Comparison of ENCODE assay signal across 7 cellular contexts in the genomic region with DNA sequence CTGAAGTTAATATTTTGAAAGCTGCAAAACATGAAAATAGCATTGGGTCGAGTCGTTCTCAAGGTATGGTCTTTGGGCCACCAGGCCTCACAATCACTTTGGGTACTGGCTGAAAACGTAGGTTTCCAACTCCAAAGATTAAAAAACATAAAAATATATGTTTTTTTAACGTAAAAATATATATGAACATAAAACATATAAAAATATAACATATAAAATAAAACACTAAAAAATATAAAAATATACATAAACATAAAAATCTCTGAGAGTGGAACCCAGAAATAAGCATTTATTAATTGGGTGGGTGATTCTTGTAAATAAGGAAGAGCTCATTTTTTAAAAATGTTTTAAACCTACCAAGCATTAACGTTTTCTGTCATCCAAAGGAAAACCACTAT. TPM values are rescaled to one million over a fixed set of nuclear protein-coding genes. Genes with fewer than 3 reads are reported as not detected.
DNase-seq lines count a peak whose midpoint lies in the region; ATAC-seq and TF ChIP-seq lines count a peak whose summit lies in the region.

No MANE protein-coding gene starts in this region.

- no peaks in the 10 kb centered on the region for H3K9me3 ChIP-seq in iPS-15b (ENCODE audit: control insufficient read depth, insufficient read depth, low read length)

- H3K27me3 Mint-ChIP-seq in HFFc6 (ENCODE audit: insufficient read depth) = no peaks in the 10 kb centered on the region; the same call in 1 of the 2 replicates
- no peaks in the 10 kb centered on the region for H3K27me3 Mint-ChIP-seq in activated T-helper 1 cell treated with anti-CD3 and anti-CD28 coated beads, Interleukin-12 subunit alpha, Interleukin-12 subunit beta, Interleukin-2, Interleukin-4 antibody, amounts not matched to agents 30 ng/mL and 10 ng/mL and 1 ng/mL, durations not matched to agents 14 hours and 24 hours and 36 hours (ENCODE audit: insufficient read depth)
- H3K27me3 Mint-ChIP-seq in stimulated activated naive B cell treated with anti-CD40 and anti-IgM and Interleukin-4, amounts not matched to agents 10 μg/mL and 1 μg/mL and 100 μg/mL, for 72 hours = no peaks in the 10 kb centered on the region

- H3K4me3 ChIP-seq in iPS-15b (ENCODE audit: low read depth, low read length) = peak overlapping the region; percentile 44

- no peak for ATAC-seq in stimulated activated naive B cell treated with anti-CD40 and anti-IgM and Interleukin-4, amounts not matched to agents 10 μg/mL and 1 μg/mL and 100 μg/mL, for 72 hours (replicated peaks)
- no peak for ATAC-seq in GM21619 (IDR thresholded peaks at IDR 0.05; ENCODE audit: unreplicated experiment)

- peaks cover 23% of the 10 kb centered on the region for H3K4me1 Mint-ChIP-seq in HFFc6 (ENCODE audit: low read depth)
- H3K4me1 Mint-ChIP-seq in activated T-helper 1 cell treated with anti-CD3 and anti-CD28 coated beads, Interleukin-12 subunit alpha, Interleukin-12 subunit beta, Interleukin-2, Interleukin-4 antibody, amounts not matched to agents 30 ng/mL and 10 ng/mL and 1 ng/mL, durations not matched to agents 14 hours and 24 hours and 36 hours (ENCODE audit: low read depth) = peaks cover 28% of the 10 kb centered on the region
- peaks cover 15 to 29% of the 10 kb centered on the region in 2 donors for H3K4me1 Mint-ChIP-seq in stimulated activated naive B cell treated with anti-CD40 and anti-IgM and Interleukin-4, amounts not matched to agents 10 μg/mL and 1 μg/mL and 100 μg/mL, for 72 hours

- H3K4me1 ChIP-seq in iPS-15b (ENCODE audit: control insufficient read depth, insufficient read depth, low read length) = peaks cover 2% of the 10 kb centered on the region

- H3K4me3 Mint-ChIP-seq in HFFc6 = peak overlapping the region; percentile 91
- H3K4me3 Mint-ChIP-seq in activated T-helper 1 cell treated with anti-CD3 and anti-CD28 coated beads, Interleukin-12 subunit alpha, Interleukin-12 subunit beta, Interleukin-2, Interleukin-4 antibody, amounts not matched to agents 30 ng/mL and 10 ng/mL and 1 ng/mL, durations not matched to agents 14 hours and 24 hours and 36 hours = peak overlapping the region; percentile 88
- H3K4me3 Mint-ChIP-seq in stimulated activated naive B cell treated with anti-CD40 and anti-IgM and Interleukin-4, amounts not matched to agents 10 μg/mL and 1 μg/mL and 100 μg/mL, for 72 hours = peak overlapping the region; percentile 92 to 94

- H3K36me3 ChIP-seq in iPS-15b (ENCODE audit: control insufficient read depth, insufficient read depth, low read length) = peaks cover 6% of the 10 kb centered on the region

- no peak for TF ChIP-seq CTCF in HFFc6 (IDR thresholded peaks at IDR 0.05)

- H3K36me3 Mint-ChIP-seq in HFFc6 (ENCODE audit: low read depth) = peaks cover 14% of the 10 kb centered on the region
- H3K36me3 Mint-ChIP-seq in activated T-helper 1 cell treated with anti-CD3 and anti-CD28 coated beads, Interleukin-12 subunit alpha, Interleukin-12 subunit beta, Interleukin-2, Interleukin-4 antibody, amounts not matched to agents 30 ng/mL and 10 ng/mL and 1 ng/mL, durations not matched to agents 14 hours and 24 hours and 36 hours (ENCODE audit: low read depth) = peaks cover 23% of the 10 kb centered on the region
- H3K36me3 Mint-ChIP-seq in stimulated activated naive B cell treated with anti-CD40 and anti-IgM and Interleukin-4, amounts not matched to agents 10 μg/mL and 1 μg/mL and 100 μg/mL, for 72 hours = peaks cover 17 to 19% of the 10 kb centered on the region in 2 donors

- H3K27ac Mint-ChIP-seq in HFFc6 = peak overlapping the region; percentile 82
- H3K27ac Mint-ChIP-seq in activated T-helper 1 cell treated with anti-CD3 and anti-CD28 coated beads, Interleukin-12 subunit alpha, Interleukin-12 subunit beta, Interleukin-2, Interleukin-4 antibody, amounts not matched to agents 30 ng/mL and 10 ng/mL and 1 ng/mL, durations not matched to agents 14 hours and 24 hours and 36 hours = peak overlapping the region; percentile 94
- peak overlapping the region; percentile 88 for H3K27ac Mint-ChIP-seq in stimulated activated naive B cell treated with anti-CD40 and anti-IgM and Interleukin-4, amounts not matched to agents 10 μg/mL and 1 μg/mL and 100 μg/mL, for 72 hours

- no peak for DNase-seq in HFFc6
- no peak for DNase-seq in activated T-helper 1 cell treated with anti-CD3 and anti-CD28 coated beads, Interleukin-12 subunit alpha, Interleukin-12 subunit beta, Interleukin-2, Interleukin-4 antibody, amounts not matched to agents 30 ng/mL and 10 ng/mL and 1 ng/mL, durations not matched to agents 14 hours and 24 hours and 36 hours (ENCODE audit: low spot score)
- DNase-seq in stimulated activated naive B cell treated with anti-CD40 and anti-IgM and Interleukin-4, amounts not matched to agents 10 μg/mL and 1 μg/mL and 100 μg/mL, for 72 hours = no peak
- no peak for DNase-seq in EL
- no peak for DNase-seq in iPS-NIHi7 (ENCODE audit: extremely low spot score)

- intact Hi-C loops in activated T-helper 1 cell treated with anti-CD3 and anti-CD28 coated beads, Interleukin-12 subunit alpha, Interleukin-12 subunit beta, Interleukin-2, Interleukin-4 antibody, amounts not matched to agents 30 ng/mL and 10 ng/mL and 1 ng/mL, durations not matched to agents 14 hours and 24 hours and 36 hours (cut with micrococcal nuclease) = loop anchor here (1.0 to 10.0 kb wide), 7 partner anchors 77 to 796 kb away; a partner anchor contains a TSS

- peak overlapping the region; percentile 1 for H3K9ac ChIP-seq in iPS-15b (ENCODE audit: low read depth, low read length)

- H3K9me3 Mint-ChIP-seq in HFFc6 = no peaks in the 10 kb centered on the region
- no peaks in the 10 kb centered on the region for H3K9me3 Mint-ChIP-seq in activated T-helper 1 cell treated with anti-CD3 and anti-CD28 coated beads, Interleukin-12 subunit alpha, Interleukin-12 subunit beta, Interleukin-2, Interleukin-4 antibody, amounts not matched to agents 30 ng/mL and 10 ng/mL and 1 ng/mL, durations not matched to agents 14 hours and 24 hours and 36 hours
- no peaks in the 10 kb centered on the region for H3K9me3 Mint-ChIP-seq in stimulated activated naive B cell treated with anti-CD40 and anti-IgM and Interleukin-4, amounts not matched to agents 10 μg/mL and 1 μg/mL and 100 μg/mL, for 72 hours

- H3K27me3 ChIP-seq in iPS-15b (ENCODE audit: control insufficient read depth, insufficient read depth, low read length) = no peaks in the 10 kb centered on the region

RNA-seq across cellular contexts. Expression of a gene that starts 0.7 kb away (rescaled TPM):
- 10 to 100 TPM; 41.0 to 49.8 (median 46.8) TPM for total RNA-seq in HFFc6 (2021; fragmentation: NEBNext Ultra II Directional; extraction: Animal tissue kit (Norgen Biotek cat#: 25700))
- total RNA-seq in activated T-helper 1 cell treated with anti-CD3 and anti-CD28 coated beads, Interleukin-12 subunit alpha, Interleukin-12 subunit beta, Interleukin-2, Interleukin-4 antibody, amounts not matched to agents 30 ng/mL and 10 ng/mL and 1 ng/mL, durations not matched to agents 14 hours and 24 hours and 36 hours = 129 and 131 TPM in 2 replicates
